In the genomic region with DNA sequence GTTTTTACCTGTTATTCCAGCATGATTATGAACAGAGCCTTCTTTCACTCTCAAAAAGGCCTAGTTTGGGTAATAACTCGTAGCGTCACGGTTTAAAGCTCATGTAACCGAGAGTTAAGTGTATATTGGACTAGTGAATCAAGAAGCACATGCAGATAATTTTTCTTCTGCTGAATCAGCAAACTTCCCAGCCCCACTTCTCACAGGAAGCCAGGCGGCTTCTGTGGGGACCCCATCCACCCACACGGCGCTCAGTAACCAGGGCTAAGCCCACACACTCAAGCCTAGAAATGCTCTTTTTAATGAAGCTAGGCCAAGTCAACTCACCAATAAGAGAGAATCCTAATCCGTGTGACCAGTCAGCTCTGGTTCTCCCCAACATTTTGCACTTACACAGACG, we compare ENCODE assay signal across 1 cellular context.
A peak's percentile ranks its signal among the peaks of the same experiment; 100 is the strongest.
TF ChIP-seq lines count a peak whose summit lies in the region.

No MANE protein-coding gene starts in this region.

TF ChIP-seq in IMR-90, 13 proteins besides CTCF, POLR2A, EP300 and RAD21:
- no peak for TF ChIP-seq RFX5 (IDR thresholded peaks at IDR 0.05; ENCODE audit: low read depth, low read length)
- TF ChIP-seq MAFK (IDR thresholded peaks at IDR 0.05; ENCODE audit: low read depth, low read length), result peak; percentile 58; the same call in 1 of the 2 replicates
TF ChIP-seq in IMR-90: peak in this region for 1.
